In genomic region chrX:73850124-73851013, GRCh38 we compare ENCODE assay signal across 8 cellular contexts. TPM values are rescaled to one million over a fixed set of nuclear protein-coding genes. Genes with fewer than 3 reads are reported as not detected.
DNase-seq lines count a peak whose midpoint lies in the region; TF ChIP-seq lines count a peak whose summit lies in the region.

No MANE protein-coding gene starts in this region.

- H3K4me3 Mint-ChIP-seq in chondrocyte (ENCODE audit: unreplicated experiment) (no peak overlapping the region), progenitor cell of endocrine pancreas (ENCODE audit: low read depth) (no peak overlapping the region)

- no peak overlapping the region for H3K27ac Mint-ChIP-seq in chondrocyte (ENCODE audit: unreplicated experiment)
- H3K27ac Mint-ChIP-seq in progenitor cell of endocrine pancreas: no peak overlapping the region

- no peaks in the 10 kb centered on the region for H3K9me3 Mint-ChIP-seq in chondrocyte (ENCODE audit: low read depth)
- H3K9me3 Mint-ChIP-seq in progenitor cell of endocrine pancreas (ENCODE audit: low read depth): peaks cover 5% of the 10 kb centered on the region

- no peaks in the 10 kb centered on the region for H3K4me1 Mint-ChIP-seq in chondrocyte (ENCODE audit: low read depth)
- H3K4me1 Mint-ChIP-seq in progenitor cell of endocrine pancreas (ENCODE audit: low read depth): no peaks in the 10 kb centered on the region

- DNase-seq in GM10248 (ENCODE audit: extremely low spot score) (peak; percentile 20), chondrocyte (ENCODE audit: low spot score) (no peak), progenitor cell of endocrine pancreas (ENCODE audit: low spot score, unreplicated experiment) (no peak), NCI-H128 (lab: John Stamatoyannopoulos, UW; ENCODE audit: unreplicated experiment) (no peak), UCSD-AML1 (lab: John Stamatoyannopoulos, UW; ENCODE audit: unreplicated experiment) (no peak), NCI-H2171 treated with DMSO at 0.1 percent for 48 hours (lab: John Stamatoyannopoulos, UW) (no peak)
- DNase-seq in activated T-cell treated with anti-CD3 and anti-CD28 coated beads, Interleukin-2, amount 50 U/mL, for 1 hour: no peak

- H3K36me3 Mint-ChIP-seq in chondrocyte (ENCODE audit: low read depth) (no peaks in the 10 kb centered on the region), progenitor cell of endocrine pancreas (ENCODE audit: insufficient read depth) (no peaks in the 10 kb centered on the region)

- no peak for TF ChIP-seq CTCF in GM10248 (IDR thresholded peaks at IDR 0.05; ENCODE audit: control extremely low read depth, extremely low read depth, low read depth, missing control alignments)
- peak; percentile 29; the same call in 1 of the 2 replicates for TF ChIP-seq CTCF in LNCAP (IDR thresholded peaks at IDR 0.05)
- peak; percentile 44 for TF ChIP-seq CTCF in chondrocyte (IDR thresholded peaks at IDR 0.05)
- peak; percentile 42 for TF ChIP-seq CTCF in progenitor cell of endocrine pancreas (IDR thresholded peaks at IDR 0.05; ENCODE audit: unreplicated experiment)

- peaks cover 12% of the 10 kb centered on the region for H3K27me3 Mint-ChIP-seq in chondrocyte (ENCODE audit: low read depth)
- no peaks in the 10 kb centered on the region for H3K27me3 Mint-ChIP-seq in progenitor cell of endocrine pancreas

- POLR2A ChIA-PET in GM10248 (lab: Yijun Ruan, JAX): no interaction called here

- CTCF ChIA-PET in GM10248 (lab: Yijun Ruan, JAX): no interaction called here

RNA-seq across cellular contexts. Expression of gene XIST, which starts 2.1 kb away (rescaled TPM):
- not detected in 3 replicates for total RNA-seq in chondrocyte
- total RNA-seq in progenitor cell of endocrine pancreas: 0.31 TPM in 1 of 2 replicates, not detected in the other
